9 cellular contexts compared by ENCODE assay signal in the genomic region with DNA sequence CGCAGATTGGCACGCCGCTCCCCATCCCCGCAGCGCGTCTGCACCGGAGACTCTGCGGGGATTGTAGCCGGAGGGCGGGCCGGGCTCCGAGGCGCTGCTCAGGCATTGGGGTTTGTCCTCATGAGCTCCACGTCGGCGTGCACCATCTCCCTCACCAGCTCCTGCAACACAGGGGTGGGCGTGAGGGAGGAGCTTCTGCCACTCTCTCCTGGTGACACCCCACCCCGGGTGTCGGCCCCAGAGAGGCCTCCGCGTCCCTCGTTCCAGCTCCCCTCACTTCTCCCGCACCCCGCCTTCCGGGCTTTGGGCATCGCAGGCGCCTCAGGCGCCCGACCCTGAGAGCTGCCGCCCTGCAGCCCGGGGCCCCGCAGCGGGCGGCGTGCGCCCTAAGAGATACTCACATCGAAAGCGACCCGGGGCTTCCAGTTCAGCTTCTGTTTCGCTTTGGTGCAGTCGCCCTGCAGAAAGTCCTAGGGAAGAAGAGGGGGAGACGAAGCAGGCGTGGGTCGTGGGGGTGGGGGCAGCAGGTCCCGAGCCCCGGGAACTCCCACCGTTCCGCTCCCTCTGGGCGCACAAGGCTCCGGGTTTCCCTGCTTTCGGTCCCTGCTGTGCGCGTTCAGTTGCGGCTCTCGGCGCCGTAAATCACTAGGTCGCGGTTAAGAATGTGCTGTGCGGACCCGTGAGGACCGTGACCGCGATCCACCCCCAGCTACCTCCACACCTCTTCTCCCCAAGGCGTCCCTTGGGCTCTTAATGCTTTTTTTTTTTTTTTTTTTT. TPM values are rescaled to one million over a fixed set of nuclear protein-coding genes. Genes with fewer than 3 reads are reported as not detected.
A peak's percentile ranks its signal among the peaks of the same experiment; 100 is the strongest.
DNase-seq lines count a peak whose midpoint lies in the region; ATAC-seq, FAIRE-seq and TF ChIP-seq lines count a peak whose summit lies in the region.
"Had no signal": no experiment of that assay in that cellular context is flagged by ENCODE, and none has a peak within 500 bp of the region (broad histone marks: within the 10 kb centered on the region; RNA-seq: fewer than 3 reads in every experiment).

No MANE protein-coding gene starts in this region.

- ATAC-seq in body of pancreas = no peak
- ATAC-seq: HCT116 had no signal

- H3K9ac ChIP-seq in OCI-LY3 (ENCODE audit: low read length) = peak overlapping the region; percentile 62

- WGBS in body of pancreas, 2 donors = 53 to 70% methylated on average over 44 to 59 of the region's 65 CpGs

- H3K36me3 ChIP-seq in OCI-LY3 (replicated peaks; ENCODE audit: low read depth, low read length) (no peaks in the 10 kb centered on the region), osteoblast (ENCODE audit: insufficient read depth, low read length) (peaks cover 6% of the 10 kb centered on the region), body of pancreas (replicated peaks in 1 of 2; ENCODE audit: insufficient read depth in 1 of 2, low read depth in 2 of 2) (no peaks in the 10 kb centered on the region)

- H3K79me2 ChIP-seq in OCI-LY3 (ENCODE audit: low read length) (no peaks in the 10 kb centered on the region), osteoblast (ENCODE audit: insufficient read depth, low read length) (peaks cover 61% of the 10 kb centered on the region)

- H3K4me3 ChIP-seq in OCI-LY3 (ENCODE audit: low read length) (peak overlapping the region; percentile 87), fibroblast of mammary gland (ENCODE audit: control insufficient read depth, low read depth, low read length) (peak overlapping the region; percentile 56), osteoblast (ENCODE audit: insufficient read depth, low read length) (peak overlapping the region; percentile 86), body of pancreas (no peak overlapping the region)

- H3K4me1 ChIP-seq in OCI-LY3 (ENCODE audit: low read length) = peaks cover 4% of the 10 kb centered on the region; the same call in 1 of the 2 replicates
- H3K4me1 ChIP-seq in osteoblast (ENCODE audit: insufficient read depth, low read length) = peaks cover 43% of the 10 kb centered on the region
- peaks cover 10% of the 10 kb centered on the region for H3K4me1 ChIP-seq in body of pancreas

- no peak for FAIRE-seq in H54 (lab: Jason Lieb, UNC)
- FAIRE-seq in RCC 7860 (lab: Jason Lieb, UNC) = no peak

- H4K20me1 ChIP-seq in OCI-LY3 (ENCODE audit: insufficient read depth, low read length) (no peaks in the 10 kb centered on the region), osteoblast (ENCODE audit: insufficient read depth, low read length) (no peaks in the 10 kb centered on the region)

- H3K9me3 ChIP-seq in OCI-LY3 (ENCODE audit: insufficient read depth, low read length) (no peaks in the 10 kb centered on the region), osteoblast (ENCODE audit: low read depth, low read length) (no peaks in the 10 kb centered on the region), body of pancreas (no peaks in the 10 kb centered on the region)

- H2AFZ ChIP-seq in OCI-LY3 (ENCODE audit: low read depth, low read length) = no peak overlapping the region
- H2AFZ ChIP-seq in osteoblast (ENCODE audit: low read length) = peak overlapping the region; percentile 82

- peak; percentile 80 for DNase-seq in GM10266 (ENCODE audit: extremely low spot score)
- DNase-seq in fibroblast of mammary gland (ENCODE audit: low read depth) = no peak
- DNase-seq in osteoblast (ENCODE audit: insufficient read length, low spot score, missing footprints) = peak; percentile 96
- DNase-seq in NOMO-1 (lab: John Stamatoyannopoulos, UW; ENCODE audit: unreplicated experiment in 2 of 2) = no peak
- DNase-seq in body of pancreas = no peak
- DNase-seq in H54 (ENCODE audit: insufficient read length, low spot score) = no peak
- DNase-seq in RCC 7860 (ENCODE audit: low spot score) = no peak

- H3K4me2 ChIP-seq in OCI-LY3 (ENCODE audit: low read length) (peak overlapping the region; percentile 89), osteoblast (ENCODE audit: insufficient read depth, low read length) (peak overlapping the region; percentile 96)

- H3K27ac ChIP-seq in OCI-LY3 (ENCODE audit: low read length) = no peak overlapping the region
- peak overlapping the region; percentile 81 for H3K27ac ChIP-seq in osteoblast (ENCODE audit: low read depth, low read length)
- no peak overlapping the region for H3K27ac ChIP-seq in body of pancreas

- peaks cover 9% of the 10 kb centered on the region for H3K27me3 ChIP-seq in OCI-LY3 (ENCODE audit: low read depth, low read length)
- H3K27me3 ChIP-seq in osteoblast (ENCODE audit: insufficient read depth, low read length) = no peaks in the 10 kb centered on the region
- no peaks in the 10 kb centered on the region for H3K27me3 ChIP-seq in body of pancreas

- intact Hi-C loops in body of pancreas (cut with DNase I) = no loop called here

- TF ChIP-seq POLR2A in body of pancreas (IDR thresholded peaks at IDR 0.05) = no peak
- no peak for TF ChIP-seq POLR2A in H54 (IDR thresholded peaks at IDR 0.05; ENCODE audit: low read depth, low read length)

- TF ChIP-seq CTCF in GM10266 (IDR thresholded peaks at IDR 0.05; ENCODE audit: control insufficient read depth, insufficient read depth, low read depth, missing control alignments) (no peak), OCI-LY3 (IDR thresholded peaks at IDR 0.05; ENCODE audit: low read depth, low read length) (no peak), fibroblast of mammary gland (conservative IDR thresholded peaks at IDR 0.05; ENCODE audit: control insufficient read depth, insufficient read depth, low read depth, low read length) (no peak), osteoblast (IDR thresholded peaks at IDR 0.05; ENCODE audit: extremely low read depth, low read depth, low read length) (no peak), body of pancreas (IDR thresholded peaks at IDR 0.05) (no peak)

RNA-seq across cellular contexts. Expression of a gene that starts 14.5 kb away (rescaled TPM):
- total RNA-seq in osteoblast = 39.4 and 41.0 TPM in 2 replicates
- total RNA-seq in body of pancreas = 1 to 10 TPM; 2.0 to 3.6 TPM

Comparison
In these comparisons a context has a peak if more than half of its experiments do, and no peak if none do; other contexts are left out.
1. DNase-seq: peak in GM10266 (single experiment) and osteoblast (single experiment); none in fibroblast of mammary gland (single experiment), NOMO-1 (0 of 2), body of pancreas (0 of 4), H54 (single experiment) and RCC 7860 (single experiment).
2. H3K4me3 ChIP-seq: peak in OCI-LY3 (single experiment), fibroblast of mammary gland (single experiment) and osteoblast (single experiment); none in body of pancreas (0 of 2).